9 cellular contexts compared by ENCODE assay signal in the genomic region with DNA sequence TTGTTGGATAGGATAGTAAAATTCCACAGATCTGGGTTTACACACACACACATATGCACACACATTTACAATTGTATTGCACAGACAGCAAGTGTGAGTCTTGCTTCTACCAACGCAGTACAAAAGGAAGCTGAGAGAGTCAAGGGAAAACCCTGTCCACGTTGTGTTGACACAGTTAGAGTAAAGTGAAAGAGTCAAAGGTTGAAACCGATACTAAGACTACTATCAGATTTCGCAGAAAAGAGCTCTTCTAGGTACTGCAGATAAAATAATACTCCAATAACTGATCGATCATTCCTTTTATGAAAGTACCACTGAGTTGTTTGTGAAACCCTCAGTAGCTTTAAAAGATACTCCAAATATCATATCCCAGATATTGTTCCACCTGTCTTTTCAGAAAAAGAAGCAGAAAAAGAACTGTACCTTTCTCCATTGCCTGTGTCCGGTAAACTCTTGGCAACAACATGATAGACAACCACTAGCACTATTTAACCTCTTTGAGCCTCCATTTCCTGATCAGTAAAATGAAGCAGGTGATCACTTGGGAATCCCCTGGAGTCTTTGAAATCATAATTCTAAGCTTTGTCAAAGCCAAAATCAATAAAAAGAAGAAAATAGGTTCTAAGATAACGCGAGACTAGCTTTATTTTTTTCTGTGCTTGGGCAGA.
A peak's percentile ranks its signal among the peaks of the same experiment; 100 is the strongest.
DNase-seq lines count a peak whose midpoint lies in the region; ATAC-seq and TF ChIP-seq lines count a peak whose summit lies in the region.
"Had no signal": no experiment of that assay in that cellular context is flagged by ENCODE, and none has a peak within 500 bp of the region (broad histone marks: within the 10 kb centered on the region; RNA-seq: fewer than 3 reads in every experiment).

No MANE protein-coding gene starts in this region.

- DNase-seq in GM13976 (ENCODE audit: low spot score) (peak; percentile 67), colonic mucosa (no peak), NCI-H774 (lab: John Stamatoyannopoulos, UW) (no peak), occipital lobe (lab: John Stamatoyannopoulos, UW) (no peak), CD1c-positive myeloid dendritic cell (ENCODE audit: extremely low spot score) (no peak), islet precursor cell (no peak)

- in situ Hi-C loops in GM13976 (cut with MboI; ENCODE audit: low sequenced_read_pairs, unreplicated experiment), result no loop called here

- peak overlapping the region; percentile 33 for H3K27ac ChIP-seq in colonic mucosa

- no peaks in the 10 kb centered on the region for H3K9me3 ChIP-seq in colonic mucosa

- TF ChIP-seq CTCF in GM13976 (IDR thresholded peaks at IDR 0.05; ENCODE audit: borderline replicate concordance, control extremely low read depth, extremely low read depth, insufficient read depth, missing control alignments) (no peak), colonic mucosa (IDR thresholded peaks at IDR 0.05) (no peak)

- intact Hi-C loops in colonic mucosa (cut with DNase I), result no loop called here

- peak; percentile 98 for ATAC-seq in GM19452 (IDR thresholded peaks at IDR 0.05; ENCODE audit: unreplicated experiment)
- ATAC-seq in HG03175 (IDR thresholded peaks at IDR 0.05; ENCODE audit: unreplicated experiment), result peak; percentile 99
- ATAC-seq: sciatic nerve had no signal

- H3K27me3 ChIP-seq in colonic mucosa, result no peaks in the 10 kb centered on the region

- H3K36me3 ChIP-seq in colonic mucosa, result no peaks in the 10 kb centered on the region

- no peak overlapping the region for H3K9ac ChIP-seq in colonic mucosa (ENCODE audit: low read depth in 2 of 2, low read length in 2 of 2)

- no peaks in the 10 kb centered on the region for H3K4me1 ChIP-seq in colonic mucosa

- H3K4me3 ChIP-seq in colonic mucosa, result no peak overlapping the region
